In genomic region chr21:37915941-37916794, GRCh38 we compare ENCODE assay signal across 1 cellular context.
TF ChIP-seq lines count a peak whose summit lies in the region.

Gene KCNJ6, minus strand, starts transcription at chr21:37916457. Its CDS starts 75,775 bp downstream, at chr21:37840682.

TF ChIP-seq in HEK293, 187 proteins besides CTCF, POLR2A, EP300 and RAD21 (continued from another document):
- no peak for TF ChIP-seq ZNF518A (tag by site-specific recombination; conservative IDR thresholded peaks at IDR 0.05; ENCODE audit: low read depth)
- no peak for TF ChIP-seq PRDM1 (tag by site-specific recombination; IDR thresholded peaks at IDR 0.05)
- TF ChIP-seq ZNF335 (tag by site-specific recombination; conservative IDR thresholded peaks at IDR 0.05): peak; percentile 55
- peak; percentile 57; the same call in 1 of the 2 replicates for TF ChIP-seq ZBTB21 (tag by site-specific recombination; IDR thresholded peaks at IDR 0.05)
- peak; percentile 42; the same call in 1 of the 2 replicates for TF ChIP-seq KLF9 (tag by site-specific recombination; IDR thresholded peaks at IDR 0.05; ENCODE audit: low read depth)
- TF ChIP-seq MEIS1 (CRISPR knock-in tag; IDR thresholded peaks at IDR 0.05; ENCODE audit: borderline replicate concordance): no peak
- no peak for TF ChIP-seq ZNF394 (tag by site-specific recombination; IDR thresholded peaks at IDR 0.05; ENCODE audit: borderline replicate concordance)
- TF ChIP-seq ZNF624 (tag by site-specific recombination; IDR thresholded peaks at IDR 0.05): no peak
- TF ChIP-seq RBAK (tag by site-specific recombination; IDR thresholded peaks at IDR 0.05): no peak
- no peak for TF ChIP-seq ZNF148 (tag by site-specific recombination; IDR thresholded peaks at IDR 0.05; ENCODE audit: borderline replicate concordance)
- TF ChIP-seq ZNF76 (tag by site-specific recombination; IDR thresholded peaks at IDR 0.05; ENCODE audit: borderline replicate concordance, low read depth): 0 out of 2 replicates have a peak, but pooled peaks have one; percentile 15
- TF ChIP-seq, protein P1, sequence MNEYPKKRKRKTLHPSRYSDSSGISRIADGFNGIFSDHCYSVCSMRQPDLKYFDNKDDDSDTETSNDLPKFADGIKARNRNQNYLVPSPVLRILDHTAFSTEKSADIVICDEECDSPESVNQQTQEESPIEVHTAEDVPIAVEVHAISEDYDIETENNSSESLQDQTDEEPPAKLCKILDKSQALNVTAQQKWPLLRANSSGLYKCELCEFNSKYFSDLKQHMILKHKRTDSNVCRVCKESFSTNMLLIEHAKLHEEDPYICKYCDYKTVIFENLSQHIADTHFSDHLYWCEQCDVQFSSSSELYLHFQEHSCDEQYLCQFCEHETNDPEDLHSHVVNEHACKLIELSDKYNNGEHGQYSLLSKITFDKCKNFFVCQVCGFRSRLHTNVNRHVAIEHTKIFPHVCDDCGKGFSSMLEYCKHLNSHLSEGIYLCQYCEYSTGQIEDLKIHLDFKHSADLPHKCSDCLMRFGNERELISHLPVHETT (tag by site-specific recombination; IDR thresholded peaks at IDR 0.05): no peak
- no peak for TF ChIP-seq ZNF785 (tag by site-specific recombination; IDR thresholded peaks at IDR 0.05)
TF ChIP-seq in HEK293: peak in this region for 22.
